Comparison of ENCODE assay signal across 36 cellular contexts in genomic region chr15:65599677-65600076, GRCh38.
"Had no signal": no experiment of that assay in that cellular context is flagged by ENCODE, and none has a peak within 500 bp of the region (broad histone marks: within the 10 kb centered on the region; RNA-seq: fewer than 3 reads in every experiment).

No MANE protein-coding gene starts in this region.

- H3K27ac ChIP-seq: adrenal gland, ascending aorta, body of pancreas, brain microvascular endothelial cell, breast epithelium, cardiac muscle cell had no signal

- H3K27ac Mint-ChIP-seq: activated naive CD4-positive, alpha-beta T cell treated with anti-CD3 and anti-CD28 coated beads for 36 hours; activated naive CD4-positive, alpha-beta T cell treated with anti-CD3 and anti-CD28 coated beads, Interleukin-2, amount 10 ng/mL, durations not matched to agents 7 days and 5 days; activated naive CD4-positive, alpha-beta T cell treated with anti-CD3 and anti-CD28 coated beads, Interleukin-2, amount 50 U/mL, for 24 hours; activated naive CD8-positive, alpha-beta T cell; activated naive CD8-positive, alpha-beta T cell treated with anti-CD3 and anti-CD28 coated beads for 36 hours; activated naive CD8-positive, alpha-beta T cell treated with anti-CD3 and anti-CD28 coated beads, Interleukin-2, amount 10 ng/mL, durations not matched to agents 7 days and 5 days; activated naive CD8-positive, alpha-beta T cell treated with anti-CD3 and anti-CD28 coated beads, Interleukin-2, amount 50 U/mL, for 24 hours; activated T-helper 1 cell treated with anti-CD3 and anti-CD28 coated beads, Interleukin-12 subunit alpha, Interleukin-12 subunit beta, Interleukin-2, Interleukin-4 antibody, amounts not matched to agents 30 ng/mL and 10 ng/mL and 1 ng/mL, durations not matched to agents 14 hours and 24 hours and 36 hours; activated T-helper 17 cell treated with anti-CD3 and anti-CD28 coated beads, Interleukin-2, amount 50 U/mL, for 72 hours; activated T-helper 2 cell treated with anti-CD3 and anti-CD28 coated beads, Interferon-gamma antibody, Interleukin-2, Interleukin-4, amounts not matched to agents 10 μg/mL and 5 μg/mL and 100 μg/mL, durations not matched to agents 14 hours and 24 hours and 36 hours; brain had no signal

- H3K9me3 Mint-ChIP-seq: activated naive CD4-positive, alpha-beta T cell treated with anti-CD3 and anti-CD28 coated beads for 36 hours; activated naive CD4-positive, alpha-beta T cell treated with anti-CD3 and anti-CD28 coated beads, Interleukin-2, amount 10 ng/mL, durations not matched to agents 7 days and 5 days; activated naive CD4-positive, alpha-beta T cell treated with anti-CD3 and anti-CD28 coated beads, Interleukin-2, amount 50 U/mL, for 24 hours; activated naive CD4-positive, alpha-beta T cell treated with anti-CD3 and anti-CD28 coated beads, Interleukin-2, amount 50 U/mL, for 72 hours; activated naive CD8-positive, alpha-beta T cell treated with anti-CD3 and anti-CD28 coated beads for 36 hours; activated naive CD8-positive, alpha-beta T cell treated with anti-CD3 and anti-CD28 coated beads, Interleukin-2, amount 10 ng/mL, durations not matched to agents 7 days and 5 days; activated naive CD8-positive, alpha-beta T cell treated with anti-CD3 and anti-CD28 coated beads, Interleukin-2, amount 50 U/mL, for 24 hours; activated T-cell treated with anti-CD3 and anti-CD28 coated beads, Interleukin-2, amount 50 U/mL, for 4 hours; activated T-helper 1 cell treated with anti-CD3 and anti-CD28 coated beads, Interleukin-12 subunit alpha, Interleukin-12 subunit beta, Interleukin-2, Interleukin-4 antibody, amounts not matched to agents 30 ng/mL and 10 ng/mL and 1 ng/mL, durations not matched to agents 14 hours and 24 hours and 36 hours; activated T-helper 17 cell treated with anti-CD3 and anti-CD28 coated beads, Interleukin-2, amount 50 U/mL, for 72 hours; activated T-helper 2 cell treated with anti-CD3 and anti-CD28 coated beads, Interferon-gamma antibody, Interleukin-2, Interleukin-4, amounts not matched to agents 10 μg/mL and 5 μg/mL and 100 μg/mL, durations not matched to agents 14 hours and 24 hours and 36 hours; brain; central memory CD8-positive, alpha-beta T cell had no signal

- DNase-seq: activated effector memory CD4-positive, alpha-beta T cell treated with anti-CD3 and anti-CD28 coated beads, Interleukin-2, amount 50 U/mL, for 16 hours; activated effector memory CD4-positive, alpha-beta T cell treated with Interleukin-2 at 50 U/mL for 16 hours; activated gamma-delta T cell; activated gamma-delta T cell treated with Interleukin-2 at 50 U/mL for 16 hours; activated naive CD4-positive, alpha-beta T cell; activated naive CD4-positive, alpha-beta T cell treated with anti-CD3 and anti-CD28 coated beads for 36 hours; activated naive CD4-positive, alpha-beta T cell treated with anti-CD3 and anti-CD28 coated beads, Interleukin-2, amount 10 ng/mL, durations not matched to agents 7 days and 5 days; activated naive CD4-positive, alpha-beta T cell treated with anti-CD3 and anti-CD28 coated beads, Interleukin-2, amount 50 U/mL, for 16 hours; activated naive CD4-positive, alpha-beta T cell treated with Interleukin-2 at 50 U/mL for 16 hours; activated naive CD8-positive, alpha-beta T cell treated with anti-CD3 and anti-CD28 coated beads for 36 hours; activated naive CD8-positive, alpha-beta T cell treated with anti-CD3 and anti-CD28 coated beads, Interleukin-2, amount 10 ng/mL, durations not matched to agents 7 days and 5 days; activated naive CD8-positive, alpha-beta T cell treated with anti-CD3 and anti-CD28 coated beads, Interleukin-2, amount 50 U/mL, for 24 hours; activated T-cell treated with anti-CD3 and anti-CD28 coated beads, Interleukin-2, amount 50 U/mL, for 1 hour; activated T-cell treated with anti-CD3 and anti-CD28 coated beads, Interleukin-2, amount 50 U/mL, for 4 hours; activated T-cell treated with anti-CD3 and anti-CD28 coated beads, Interleukin-2, amount 50 U/mL, for 48 hours; adrenal gland; amniotic stem cell; amygdala; anterior cingulate cortex; aorta; body of pancreas; brain microvascular endothelial cell; caudate nucleus; central memory CD4-positive, alpha-beta T cell; cerebellar nuclear complex had no signal

- H3K4me3 Mint-ChIP-seq: activated naive CD4-positive, alpha-beta T cell treated with anti-CD3 and anti-CD28 coated beads for 36 hours; activated naive CD4-positive, alpha-beta T cell treated with anti-CD3 and anti-CD28 coated beads, Interleukin-2, amount 10 ng/mL, durations not matched to agents 7 days and 5 days; activated naive CD4-positive, alpha-beta T cell treated with anti-CD3 and anti-CD28 coated beads, Interleukin-2, amount 50 U/mL, for 24 hours; activated naive CD8-positive, alpha-beta T cell; activated naive CD8-positive, alpha-beta T cell treated with anti-CD3 and anti-CD28 coated beads for 36 hours; activated naive CD8-positive, alpha-beta T cell treated with anti-CD3 and anti-CD28 coated beads, Interleukin-2, amount 10 ng/mL, durations not matched to agents 7 days and 5 days; activated naive CD8-positive, alpha-beta T cell treated with anti-CD3 and anti-CD28 coated beads, Interleukin-2, amount 50 U/mL, for 24 hours; activated T-cell treated with anti-CD3 and anti-CD28 coated beads, Interleukin-2, amount 50 U/mL, for 4 hours; activated T-helper 1 cell treated with anti-CD3 and anti-CD28 coated beads, Interleukin-12 subunit alpha, Interleukin-12 subunit beta, Interleukin-2, Interleukin-4 antibody, amounts not matched to agents 30 ng/mL and 10 ng/mL and 1 ng/mL, durations not matched to agents 14 hours and 24 hours and 36 hours; activated T-helper 17 cell treated with anti-CD3 and anti-CD28 coated beads, Interleukin-2, amount 50 U/mL, for 72 hours; brain; central memory CD8-positive, alpha-beta T cell had no signal

- H3K27me3 Mint-ChIP-seq: activated naive CD4-positive, alpha-beta T cell treated with anti-CD3 and anti-CD28 coated beads, Interleukin-2, amount 10 ng/mL, durations not matched to agents 7 days and 5 days; activated naive CD4-positive, alpha-beta T cell treated with anti-CD3 and anti-CD28 coated beads, Interleukin-2, amount 50 U/mL, for 24 hours; activated naive CD8-positive, alpha-beta T cell; activated naive CD8-positive, alpha-beta T cell treated with anti-CD3 and anti-CD28 coated beads for 36 hours; activated naive CD8-positive, alpha-beta T cell treated with anti-CD3 and anti-CD28 coated beads, Interleukin-2, amount 10 ng/mL, durations not matched to agents 7 days and 5 days; activated naive CD8-positive, alpha-beta T cell treated with anti-CD3 and anti-CD28 coated beads, Interleukin-2, amount 50 U/mL, for 24 hours; activated T-helper 17 cell treated with anti-CD3 and anti-CD28 coated beads, Interleukin-2, amount 50 U/mL, for 72 hours; brain; central memory CD8-positive, alpha-beta T cell had no signal

- H3K4me1 ChIP-seq: ascending aorta, body of pancreas, breast epithelium had no signal

- H3K9me3 ChIP-seq: adrenal gland, ascending aorta, body of pancreas, breast epithelium had no signal

- H3K4me3 ChIP-seq: adrenal gland, ascending aorta, body of pancreas, breast epithelium, cardiac muscle cell had no signal

- ATAC-seq: activated naive CD4-positive, alpha-beta T cell treated with anti-CD3 and anti-CD28 coated beads, Interleukin-2, amount 50 U/mL, for 72 hours; activated naive CD8-positive, alpha-beta T cell treated with anti-CD3 and anti-CD28 coated beads, Interleukin-2, amount 50 U/mL, for 24 hours; activated T-cell treated with anti-CD3 and anti-CD28 coated beads, Interleukin-2, amount 50 U/mL, for 4 hours; activated T-helper 17 cell treated with anti-CD3 and anti-CD28 coated beads, Interleukin-2, amount 50 U/mL, for 72 hours; body of pancreas had no signal

- H3K4me1 Mint-ChIP-seq: activated naive CD4-positive, alpha-beta T cell treated with anti-CD3 and anti-CD28 coated beads, Interleukin-2, amount 50 U/mL, for 24 hours; activated naive CD8-positive, alpha-beta T cell treated with anti-CD3 and anti-CD28 coated beads for 36 hours; activated naive CD8-positive, alpha-beta T cell treated with anti-CD3 and anti-CD28 coated beads, Interleukin-2, amount 50 U/mL, for 24 hours; activated T-helper 17 cell treated with anti-CD3 and anti-CD28 coated beads, Interleukin-2, amount 50 U/mL, for 72 hours; brain; central memory CD8-positive, alpha-beta T cell had no signal
